Comparison of ENCODE assay signal across 33 cellular contexts in the genomic region with DNA sequence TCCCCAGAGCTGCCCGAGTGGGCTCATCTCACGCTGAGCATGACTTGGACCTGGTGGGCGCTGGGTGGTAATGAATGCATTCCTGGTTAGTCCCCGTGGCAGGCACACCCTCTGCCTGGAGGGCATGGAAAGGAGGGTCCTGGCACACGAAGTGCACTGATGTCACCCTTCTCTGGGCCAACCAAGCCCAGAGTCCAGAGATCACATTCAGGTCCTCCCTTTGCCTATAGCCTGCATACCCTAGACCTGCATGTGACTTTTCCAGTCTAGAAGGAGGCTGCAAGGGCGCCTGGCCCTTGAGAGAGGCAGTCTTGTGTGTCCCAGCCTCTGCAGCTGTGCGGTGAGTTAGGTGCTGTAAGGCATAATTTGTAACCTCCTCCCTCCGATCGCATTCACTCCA. TPM values are rescaled to one million over a fixed set of nuclear protein-coding genes. Genes with fewer than 3 reads are reported as not detected.
DNase-seq lines count a peak whose midpoint lies in the region; ATAC-seq and TF ChIP-seq lines count a peak whose summit lies in the region.
"Had no signal": no experiment of that assay in that cellular context is flagged by ENCODE, and none has a peak within 500 bp of the region (broad histone marks: within the 10 kb centered on the region; RNA-seq: fewer than 3 reads in every experiment).

No MANE protein-coding gene starts in this region.

- no peak overlapping the region for H2BK120ac ChIP-seq in neuronal stem cell (ENCODE audit: low read depth, low read length)

- TF ChIP-seq CTCF in Calu3 (IDR thresholded peaks at IDR 0.05; ENCODE audit: unreplicated experiment) (no peak), suprapubic skin (IDR thresholded peaks at IDR 0.05) (no peak)

- H3K9ac ChIP-seq in neuronal stem cell (ENCODE audit: low read depth, low read length, poor library complexity): no peak overlapping the region
- H3K9ac ChIP-seq: GM23248 had no signal

- WGBS in neuronal stem cell (ENCODE audit: extremely low coverage in 2 of 2, insufficient read length in 2 of 2, insufficient replicate concordance in 1 of 2), 2 donors: no CpG with 5 or more reads among the region's 9 CpGs
- 64% methylated on average over 6 of the region's 9 CpGs for WGBS in suprapubic skin

- H3K9me3 Mint-ChIP-seq in Calu3 (ENCODE audit: low read depth, unreplicated experiment): no peaks in the 10 kb centered on the region
- H3K9me3 Mint-ChIP-seq: activated CD4-positive, alpha-beta T cell treated with anti-CD3 and anti-CD28 coated beads, Interleukin-2, amount 10 ng/mL, durations not matched to agents 7 days and 5 days; activated T-cell treated with anti-CD3 and anti-CD28 coated beads, Interleukin-2, amount 50 U/mL, for 24 hours had no signal

- no peak overlapping the region for H3K27ac Mint-ChIP-seq in Calu3 (ENCODE audit: unreplicated experiment)
- H3K27ac Mint-ChIP-seq: activated CD4-positive, alpha-beta T cell treated with anti-CD3 and anti-CD28 coated beads, Interleukin-2, amount 10 ng/mL, durations not matched to agents 7 days and 5 days; activated naive CD8-positive, alpha-beta T cell; activated T-cell treated with anti-CD3 and anti-CD28 coated beads, Interleukin-2, amount 50 U/mL, for 24 hours; mesothelial cell of epicardium; naive B cell had no signal

- no peaks in the 10 kb centered on the region for H3K79me1 ChIP-seq in neuronal stem cell (ENCODE audit: low read depth, low read length)

- H3K36me3 ChIP-seq in neuronal stem cell (replicated peaks in 1 of 2; ENCODE audit: control insufficient read depth in 2 of 2, insufficient read depth in 2 of 2, low read length in 2 of 2) (no peaks in the 10 kb centered on the region), suprapubic skin (no peaks in the 10 kb centered on the region)
- H3K36me3 ChIP-seq: BE2C, prostate gland, sigmoid colon, SJCRH30, WERI-Rb-1 had no signal

- no peak overlapping the region for H4K91ac ChIP-seq in neuronal stem cell (ENCODE audit: low read depth, low read length, poor library complexity)

- CTCF ChIA-PET in Calu3 (lab: Charles Lee): interaction anchor here (0.5 kb wide), 1 partner anchor 9 kb away, joined by 3 read pairs; no protein-coding TSS in a partner anchor

- H3K18ac ChIP-seq in neuronal stem cell (ENCODE audit: low read length): peak overlapping the region; percentile 2

- H3K4ac ChIP-seq in neuronal stem cell (ENCODE audit: low read length): no peak overlapping the region

- no peak overlapping the region for H4K8ac ChIP-seq in neuronal stem cell (ENCODE audit: low read depth, low read length)

- H2AFZ ChIP-seq in neuronal stem cell (ENCODE audit: low read length): no peak overlapping the region
- H2AFZ ChIP-seq: GM23248 had no signal

- H3K23ac ChIP-seq in neuronal stem cell (ENCODE audit: low read depth, low read length, poor library complexity): no peak overlapping the region

- H3K4me3 Mint-ChIP-seq in Calu3 (ENCODE audit: low read depth, unreplicated experiment): peak overlapping the region; percentile 41
- H3K4me3 Mint-ChIP-seq: activated CD4-positive, alpha-beta T cell treated with anti-CD3 and anti-CD28 coated beads, Interleukin-2, amount 10 ng/mL, durations not matched to agents 7 days and 5 days; activated naive CD8-positive, alpha-beta T cell; activated T-cell treated with anti-CD3 and anti-CD28 coated beads, Interleukin-2, amount 50 U/mL, for 24 hours; mesothelial cell of epicardium; naive B cell had no signal

- intact Hi-C loops in Calu3 (cut with micrococcal nuclease; ENCODE audit: unreplicated experiment): no loop called here

- H3K4me3 ChIP-seq in neuronal stem cell (ENCODE audit: low read length in 2 of 2) (no peak overlapping the region), suprapubic skin (no peak overlapping the region)
- H3K4me3 ChIP-seq: GM23248, prostate gland, sigmoid colon, SJCRH30 had no signal

- no peak overlapping the region for H3K14ac ChIP-seq in neuronal stem cell (ENCODE audit: low read length)

- peak overlapping the region; percentile 47 for H2BK5ac ChIP-seq in neuronal stem cell (ENCODE audit: low read length)

- no TSS peak for BruUV-seq in Calu3 (replicated peaks; lab: Mats Ljungman, UMichigan)

- peaks cover 0 to 2% of the 10 kb centered on the region in 2 donors for H3K9me3 ChIP-seq in neuronal stem cell (replicated peaks in 1 of 2; ENCODE audit: control insufficient read depth in 2 of 2, insufficient read depth in 1 of 2, low read depth in 1 of 2, low read length in 2 of 2)
- H3K9me3 ChIP-seq in suprapubic skin: no peaks in the 10 kb centered on the region
- H3K9me3 ChIP-seq: BE2C, prostate gland, sigmoid colon, SJCRH30 had no signal

- H3K27me3 Mint-ChIP-seq in Calu3 (ENCODE audit: unreplicated experiment): peaks cover 13% of the 10 kb centered on the region
- H3K27me3 Mint-ChIP-seq: activated CD4-positive, alpha-beta T cell treated with anti-CD3 and anti-CD28 coated beads, Interleukin-2, amount 10 ng/mL, durations not matched to agents 7 days and 5 days; activated naive CD8-positive, alpha-beta T cell; activated T-cell treated with anti-CD3 and anti-CD28 coated beads, Interleukin-2, amount 50 U/mL, for 24 hours; naive B cell had no signal

- H3K4me1 Mint-ChIP-seq in Calu3 (ENCODE audit: low read depth, unreplicated experiment): peaks cover 16% of the 10 kb centered on the region
- H3K4me1 Mint-ChIP-seq: activated CD4-positive, alpha-beta T cell treated with anti-CD3 and anti-CD28 coated beads, Interleukin-2, amount 10 ng/mL, durations not matched to agents 7 days and 5 days had no signal

- no peaks in the 10 kb centered on the region for H3K36me3 Mint-ChIP-seq in Calu3 (ENCODE audit: insufficient read depth, unreplicated experiment)
- H3K36me3 Mint-ChIP-seq: activated naive CD8-positive, alpha-beta T cell; mesothelial cell of epicardium; naive B cell had no signal

- no peak overlapping the region for H3K4me2 ChIP-seq in neuronal stem cell (ENCODE audit: insufficient read depth, low read length, poor library complexity, severe bottlenecking)

- no peak overlapping the region for H2AK5ac ChIP-seq in neuronal stem cell (ENCODE audit: low read depth, low read length)

- no peak for TF ChIP-seq EP300 in suprapubic skin (IDR thresholded peaks at IDR 0.05)

- no peak for ATAC-seq in activated CD4-positive, CD25-positive, alpha-beta regulatory T cell treated with anti-CD3 and anti-CD28 coated beads, Interleukin-2, amount 50 U/mL, for 24 hours
- no peak for ATAC-seq in GM18873 (IDR thresholded peaks at IDR 0.05; ENCODE audit: low FRiP score, unreplicated experiment)

- no peak for DNase-seq in Calu3
- DNase-seq in neuronal stem cell (ENCODE audit: low spot score): no peak
- no peak for DNase-seq in suprapubic skin (ENCODE audit: low spot score in 2 of 2)
- DNase-seq in DMS53 treated with DMSO at 0.1 percent for 48 hours (lab: John Stamatoyannopoulos, UW; ENCODE audit: unreplicated experiment): no peak
- DNase-seq: ACHN; activated CD4-positive, alpha-beta T cell treated with anti-CD3 and anti-CD28 coated beads, Interleukin-2, amount 10 ng/mL, durations not matched to agents 7 days and 5 days; activated effector memory CD4-positive, alpha-beta T cell treated with anti-CD3 and anti-CD28 coated beads, Interleukin-2, amount 50 U/mL, for 16 hours; activated T-cell treated with anti-CD3 and anti-CD28 coated beads, Interleukin-2, amount 50 U/mL, for 24 hours; BE2C; COR-L47; DMS79; effector CD8-positive, alpha-beta T cell; GDM1; GM23248; left ventricle myocardium superior; naive B cell; NCI-H1092; NCI-H1694; NCI-H446; NCI-H774; sigmoid colon; SJCRH30; stimulated activated CD4-positive, alpha-beta T cell treated with anti-CD3 and anti-CD28 coated beads, Interleukin-15, amount 100 ng/mL, for 24 hours; stimulated activated CD4-positive, alpha-beta T cell treated with anti-CD3 and anti-CD28 coated beads, Interleukin-4, amount 100 ng/mL, for 4 hours; T1000; WERI-Rb-1 had no signal

- H2BK12ac ChIP-seq in neuronal stem cell (ENCODE audit: low read length): no peak overlapping the region

- no peak for TF ChIP-seq POLR2A in suprapubic skin (IDR thresholded peaks at IDR 0.05)

- H3K4me1 ChIP-seq in neuronal stem cell (ENCODE audit: control insufficient read depth in 2 of 2, insufficient read depth in 1 of 2, low read depth in 1 of 2, low read length in 2 of 2): peaks cover 0 to 19% of the 10 kb centered on the region in 2 donors
- H3K4me1 ChIP-seq in suprapubic skin: peaks cover 16% of the 10 kb centered on the region
- H3K4me1 ChIP-seq: BE2C, prostate gland had no signal

- H3K27ac ChIP-seq in cingulate gyrus (ENCODE audit: low read depth, low read length) (peak overlapping the region; percentile 87), neuronal stem cell (replicated peaks; ENCODE audit: low read length) (no peak overlapping the region), suprapubic skin (peak overlapping the region; percentile 69)
- H3K27ac ChIP-seq: epithelial cell of prostate, GM23248, sigmoid colon, SJCRH30, WERI-Rb-1 had no signal

- H2BK15ac ChIP-seq in neuronal stem cell (ENCODE audit: low read length): no peak overlapping the region

- H3K27me3 ChIP-seq in neuronal stem cell (ENCODE audit: control insufficient read depth in 3 of 3, insufficient read depth in 3 of 3, low read depth in 1 of 3, low read length in 3 of 3) (peaks cover 0 to 47% (median 0%) of the 10 kb centered on the region in 3 experiments), suprapubic skin (no peaks in the 10 kb centered on the region)
- H3K27me3 ChIP-seq: BE2C, sigmoid colon, SJCRH30 had no signal

RNA-seq across cellular contexts. Expression of a gene that starts 22.1 kb away (rescaled TPM):
- total RNA-seq in Calu3 (2022) (1.3 and 2.7 TPM in 2 replicates), suprapubic skin (10 to 100 TPM; 15.4 to 27.2 (median 18.6) TPM)
- polyA plus RNA-seq in neuronal stem cell (2013, experiment 1 of 2): 0.43 TPM
- 0.64 TPM for polyA plus RNA-seq in neuronal stem cell (2013, experiment 2 of 2)

RNA-seq across cellular contexts. Expression of a gene that starts 43.3 kb away (rescaled TPM):
- total RNA-seq in Calu3 (2022): 70.1 TPM in 2 replicates
- 64.9 TPM for polyA plus RNA-seq in neuronal stem cell (2013, experiment 1 of 2)
- 62.5 TPM for polyA plus RNA-seq in neuronal stem cell (2013, experiment 2 of 2)
- total RNA-seq in suprapubic skin: 10 to 100 TPM; 69.0 to 98.3 (median 90.5) TPM
